Comparison of ENCODE assay signal across 22 cellular contexts in the genomic region with DNA sequence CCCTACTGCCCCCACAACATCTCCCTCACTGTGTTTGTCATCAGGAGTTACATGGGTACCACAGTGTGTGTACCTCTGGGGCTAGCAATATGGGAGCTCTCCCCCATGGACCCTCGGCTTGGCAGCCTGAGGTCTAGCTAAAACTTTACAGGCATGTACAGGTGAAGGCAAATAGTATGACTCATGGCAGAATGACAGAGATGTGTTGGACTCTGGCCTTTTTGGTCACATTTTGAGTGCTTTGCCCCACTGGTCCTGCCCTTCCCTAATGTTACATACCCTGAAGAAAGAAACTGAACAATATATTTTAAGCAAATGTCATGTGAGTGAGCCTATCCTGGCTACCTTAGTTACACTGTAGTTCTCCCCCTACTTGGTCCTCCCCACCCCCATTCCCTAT.
"Had no signal": no experiment of that assay in that cellular context is flagged by ENCODE, and none has a peak within 500 bp of the region (broad histone marks: within the 10 kb centered on the region; RNA-seq: fewer than 3 reads in every experiment).

No MANE protein-coding gene starts in this region.

- H3K27ac ChIP-seq: cardiac muscle cell, SJSA1 had no signal

- H3K9me3 ChIP-seq: SJSA1 had no signal

- H3K4me1 ChIP-seq: SJSA1 had no signal

- ATAC-seq: activated CD8-positive, alpha-beta memory T cell treated with anti-CD3 and anti-CD28 coated beads, Interleukin-2, amount 10 ng/mL, durations not matched to agents 7 days and 5 days; activated naive CD4-positive, alpha-beta T cell treated with anti-CD3 and anti-CD28 coated beads, Interleukin-2, amount 50 U/mL, for 72 hours; activated naive CD8-positive, alpha-beta T cell treated with anti-CD3 and anti-CD28 coated beads, Interleukin-2, amount 50 U/mL, for 24 hours; SK-N-SH treated with all-trans-retinoic acid at 6 μM for 48 hours; WTC11 had no signal

- H3K27me3 ChIP-seq: cardiac muscle cell, SJSA1 had no signal

- H3K36me3 ChIP-seq: cardiac muscle cell, SJSA1 had no signal

- DNase-seq: activated CD4-positive, alpha-beta T cell treated with anti-CD3 and anti-CD28 coated beads, Interleukin-2, amount 10 ng/mL, durations not matched to agents 24 days and 14 days; activated CD4-positive, alpha-beta T cell treated with anti-CD3 and anti-CD28 coated beads, Interleukin-2, amount 50 U/mL, for 48 hours; activated CD4-positive, CD25-positive, alpha-beta regulatory T cell treated with anti-CD3 and anti-CD28 coated beads, Interleukin-2, amount 50 U/mL, for 72 hours; activated CD8-positive, alpha-beta memory T cell treated with anti-CD3 and anti-CD28 coated beads, Interleukin-2, amount 10 ng/mL, durations not matched to agents 7 days and 5 days; activated effector memory CD4-positive, alpha-beta T cell treated with Interleukin-2 at 50 U/mL for 16 hours; activated naive CD4-positive, alpha-beta T cell treated with Interleukin-2 at 50 U/mL for 16 hours; activated naive CD8-positive, alpha-beta T cell treated with anti-CD3 and anti-CD28 coated beads, Interleukin-2, amount 50 U/mL, for 24 hours; activated T-cell treated with anti-CD3 and anti-CD28 coated beads, Interleukin-2, amount 50 U/mL, for 24 hours; amygdala; MM.1S; NCI-H1105; NCI-H1436; NCI-H1694 treated with DMSO at 0.1 percent for 48 hours; NCI-H2029 treated with DMSO at 0.1 percent for 48 hours; NCI-H524; SHP77; SW 1271 had no signal

- H3K4me3 ChIP-seq: cardiac muscle cell, SJSA1 had no signal
